ENCODE assay signal across 12 cellular contexts in genomic region chr1:156100205-156100995, GRCh38. TPM values are rescaled to one million over a fixed set of nuclear protein-coding genes. Genes with fewer than 3 reads are reported as not detected.
DNase-seq lines count a peak whose midpoint lies in the region; ATAC-seq lines count a peak whose summit lies in the region.
"Had no signal": no experiment of that assay in that cellular context is flagged by ENCODE, and none has a peak within 500 bp of the region (broad histone marks: within the 10 kb centered on the region; RNA-seq: fewer than 3 reads in every experiment).

No MANE protein-coding gene starts in this region.

- ATAC-seq in central memory CD8-positive, alpha-beta T cell (replicated peaks; ENCODE audit: extremely low read depth, poor library complexity, severe bottlenecking), result no peak
- no peak for ATAC-seq in naive thymus-derived CD8-positive, alpha-beta T cell
- no peak for ATAC-seq in GM21825 (IDR thresholded peaks at IDR 0.05; ENCODE audit: unreplicated experiment)

- no peak overlapping the region for H3K4me3 Mint-ChIP-seq in central memory CD8-positive, alpha-beta T cell
- H3K4me3 Mint-ChIP-seq in naive thymus-derived CD8-positive, alpha-beta T cell, result no peak overlapping the region

- H3K27me3 Mint-ChIP-seq in central memory CD8-positive, alpha-beta T cell, result no peaks in the 10 kb centered on the region
- peaks cover 0 to 8% (median 4%) of the 10 kb centered on the region in 5 donors for H3K27me3 Mint-ChIP-seq in naive thymus-derived CD8-positive, alpha-beta T cell

- no peaks in the 10 kb centered on the region for H3K9me3 Mint-ChIP-seq in central memory CD8-positive, alpha-beta T cell
- peaks cover 0 to 3% (median 0%) of the 10 kb centered on the region in 9 donors for H3K9me3 Mint-ChIP-seq in naive thymus-derived CD8-positive, alpha-beta T cell

- POLR2A ChIA-PET in naive thymus-derived CD8-positive, alpha-beta T cell (lab: Charles Lee), result no interaction called here

- H3K27ac Mint-ChIP-seq in central memory CD8-positive, alpha-beta T cell (ENCODE audit: low read depth), result peak overlapping the region; percentile 19
- H3K27ac Mint-ChIP-seq in naive thymus-derived CD8-positive, alpha-beta T cell, result peak overlapping the region in 8 of 10 donors; percentile 41 to 98 (median 82)

- peaks cover 59% of the 10 kb centered on the region for H3K4me1 Mint-ChIP-seq in central memory CD8-positive, alpha-beta T cell
- H3K4me1 Mint-ChIP-seq in naive thymus-derived CD8-positive, alpha-beta T cell, result peaks cover 33 to 71% (median 51%) of the 10 kb centered on the region in 4 donors

- H3K36me3 Mint-ChIP-seq in central memory CD8-positive, alpha-beta T cell (ENCODE audit: insufficient read depth), result peaks cover 26% of the 10 kb centered on the region
- peaks cover 0 to 1% (median 0%) of the 10 kb centered on the region in 3 donors for H3K36me3 Mint-ChIP-seq in naive thymus-derived CD8-positive, alpha-beta T cell

- DNase-seq in COR-L47 (lab: John Stamatoyannopoulos, UW) (peak; percentile 24), NCI-H1092 treated with DMSO at 0.1 percent for 48 hours (lab: John Stamatoyannopoulos, UW) (peak; percentile 55), NK-92 (lab: John Stamatoyannopoulos, UW; ENCODE audit: unreplicated experiment) (no peak), NCI-H524 (lab: John Stamatoyannopoulos, UW) (no peak), GOT3 (lab: John Stamatoyannopoulos, UW) (no peak)
- DNase-seq in central memory CD8-positive, alpha-beta T cell (ENCODE audit: low spot score in 2 of 2), result no peak
- no peak for DNase-seq in naive thymus-derived CD8-positive, alpha-beta T cell
- DNase-seq: activated effector memory CD4-positive, alpha-beta T cell treated with anti-CD3 and anti-CD28 coated beads, Interleukin-2, amount 50 U/mL, for 16 hours; effector CD4-positive, alpha-beta T cell; NCI-H748 treated with DMSO at 0.1 percent for 48 hours; occipital lobe had no signal

RNA-seq across cellular contexts. Expression of gene LMNA, which starts 14.1 kb away (rescaled TPM):
- total RNA-seq in naive thymus-derived CD8-positive, alpha-beta T cell, result 1 to 10 TPM; 2.0 to 2.7 TPM
- polyA plus RNA-seq in naive thymus-derived CD8-positive, alpha-beta T cell, result 1 to 10 TPM in 1 of 3 donors, under 1 TPM in 2; 0.62 to 4.0 (median 0.75) TPM

RNA-seq across cellular contexts. Expression of gene MEX3A, which starts 18.1 kb away (rescaled TPM):
- total RNA-seq in naive thymus-derived CD8-positive, alpha-beta T cell, result under 1 TPM in 1 of 2 experiments, not detected in 1; 0.38 TPM
- polyA plus RNA-seq in naive thymus-derived CD8-positive, alpha-beta T cell, result not detected

RNA-seq across cellular contexts. Expression of gene RAB25, which starts 39.4 kb away (rescaled TPM):
- total RNA-seq in naive thymus-derived CD8-positive, alpha-beta T cell, result 1 to 10 TPM; 1.1 to 1.3 TPM
- 1 to 10 TPM in 1 of 3 donors, under 1 TPM in 2; 0.81 to 2.0 (median 0.96) TPM for polyA plus RNA-seq in naive thymus-derived CD8-positive, alpha-beta T cell
- total RNA-seq: occipital lobe had no signal

RNA-seq across cellular contexts. Expression of gene LAMTOR2, which starts 45.8 kb away (rescaled TPM):
- 10 to 100 TPM; 22.6 to 24.2 TPM for total RNA-seq in naive thymus-derived CD8-positive, alpha-beta T cell
- polyA plus RNA-seq in naive thymus-derived CD8-positive, alpha-beta T cell, result 100 to 1,000 TPM in 1 of 3 donors, 10 to 100 TPM in 2; 89.1 to 102 (median 96.1) TPM

RNA-seq across cellular contexts. Expression of gene UBQLN4, which starts 46.8 kb away (rescaled TPM):
- total RNA-seq in naive thymus-derived CD8-positive, alpha-beta T cell, result 10 to 100 TPM; 31.6 to 34.8 TPM
- polyA plus RNA-seq in naive thymus-derived CD8-positive, alpha-beta T cell, result 1 to 10 TPM; 6.9 to 9.7 (median 7.6) TPM

Comparison
In these comparisons a context has a peak if more than half of its experiments do, and no peak if none do; other contexts are left out.
1. DNase-seq: peak in COR-L47 (single experiment) and NCI-H1092 treated with DMSO at 0.1 percent for 48 hours (single experiment); none in central memory CD8-positive, alpha-beta T cell (0 of 2), naive thymus-derived CD8-positive, alpha-beta T cell (0 of 10), NK-92 (single experiment), NCI-H524 (0 of 2) and GOT3 (single experiment).